ENCODE assay signal across 20 cellular contexts in the genomic region with DNA sequence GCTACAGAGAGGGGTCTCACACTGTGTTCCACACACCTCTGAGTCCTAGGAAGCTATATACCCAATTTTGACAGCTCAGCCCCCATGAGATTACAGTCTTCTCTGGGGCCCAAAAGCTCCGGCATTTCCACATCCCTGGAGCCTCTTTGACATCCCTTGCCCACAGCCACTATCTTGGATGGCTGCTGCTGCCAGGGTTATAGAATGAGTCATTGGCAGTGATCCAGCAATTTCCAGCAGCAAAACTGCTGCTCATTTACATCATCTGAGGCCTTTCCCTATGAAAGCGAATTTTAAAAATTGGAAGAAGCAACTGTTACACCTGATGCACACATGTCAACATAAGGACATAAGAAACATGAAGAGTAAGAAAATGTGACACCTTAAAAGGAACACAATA.
DNase-seq lines count a peak whose midpoint lies in the region; ATAC-seq and TF ChIP-seq lines count a peak whose summit lies in the region.
"Had no signal": no experiment of that assay in that cellular context is flagged by ENCODE, and none has a peak within 500 bp of the region (broad histone marks: within the 10 kb centered on the region; RNA-seq: fewer than 3 reads in every experiment).

No MANE protein-coding gene starts in this region.

- H3K4me1 ChIP-seq in A673 (ENCODE audit: insufficient read depth, low read length, poor library complexity, severe bottlenecking), result no peaks in the 10 kb centered on the region
- no peaks in the 10 kb centered on the region for H3K4me1 ChIP-seq in foreskin keratinocyte
- H3K4me1 ChIP-seq: transverse colon had no signal

- ATAC-seq in foreskin keratinocyte (peak; percentile 82), HG03108 (IDR thresholded peaks at IDR 0.05; ENCODE audit: unreplicated experiment) (no peak), GM19452 (IDR thresholded peaks at IDR 0.05; ENCODE audit: unreplicated experiment) (no peak)
- ATAC-seq: left cardiac atrium; stimulated activated naive B cell treated with anti-CD40 and anti-IgM and Interleukin-4, amounts not matched to agents 10 μg/mL and 1 μg/mL and 100 μg/mL, for 72 hours had no signal

- H3K27me3 ChIP-seq in A673 (replicated peaks; ENCODE audit: insufficient read depth, low read depth, low read length, poor library complexity) (no peaks in the 10 kb centered on the region), foreskin keratinocyte (no peaks in the 10 kb centered on the region)
- H3K27me3 ChIP-seq: transverse colon had no signal

- no peaks in the 10 kb centered on the region for H3K36me3 ChIP-seq in A673 (ENCODE audit: insufficient read depth, low read length, poor library complexity, severe bottlenecking)
- H3K36me3 ChIP-seq: transverse colon had no signal

- DNase-seq in A673 (ENCODE audit: low spot score), result peak; percentile 2
- peak; percentile 9 for DNase-seq in HT-29 (ENCODE audit: low spot score)
- peak; percentile 51 for DNase-seq in astrocyte of the hippocampus (ENCODE audit: low read depth, low spot score)
- peak; percentile 31 to 64 for DNase-seq in foreskin keratinocyte
- no peak for DNase-seq in HUDEP-2 (lab: John Stamatoyannopoulos, UW; ENCODE audit: unreplicated experiment in 76 of 76)
- DNase-seq in DMS 273 treated with DMSO at 0.1 percent for 48 hours (lab: John Stamatoyannopoulos, UW), result no peak
- DNase-seq: activated naive CD4-positive, alpha-beta T cell treated with anti-CD3 and anti-CD28 coated beads, Interleukin-2, amount 10 ng/mL, durations not matched to agents 7 days and 5 days; central memory CD4-positive, alpha-beta T cell; GF-D8; hippocampal formation; KBM-7; left cardiac atrium; NCI-H1436 treated with DMSO at 0.1 percent for 48 hours; NCI-H345; NK-92 treated with Interleukin-12 subunit alpha and Interleukin-12 subunit beta, amount 100 ng/mL, for 24 hours; nucleus accumbens; stimulated activated naive B cell treated with anti-CD40 and anti-IgM and Interleukin-4, amounts not matched to agents 10 μg/mL and 1 μg/mL and 100 μg/mL, for 72 hours; transverse colon had no signal

- H3K4me3 ChIP-seq in A673 (ENCODE audit: low read depth, low read length, poor library complexity, severe bottlenecking), result no peak overlapping the region
- H3K4me3 ChIP-seq: transverse colon had no signal

- BruUV-seq in A673 (replicated peaks; lab: Mats Ljungman, UMichigan), result no TSS peak

- TF ChIP-seq CTCF in A673 (conservative IDR thresholded peaks at IDR 0.05; ENCODE audit: low read depth, low read length) (no peak), foreskin keratinocyte (conservative IDR thresholded peaks at IDR 0.05) (no peak)

- H3K9me3 ChIP-seq in A673 (ENCODE audit: low read depth, low read length, poor library complexity, severe bottlenecking), result no peaks in the 10 kb centered on the region
- H3K9me3 ChIP-seq: transverse colon had no signal

- CTCF ChIA-PET in A673 (lab: Charles Lee), result no interaction called here

- intact Hi-C loops in A673 (cut with micrococcal nuclease; ENCODE audit: unreplicated experiment), result no loop called here

- POLR2A ChIA-PET in A673 (lab: Charles Lee; ENCODE audit: low non-redundant PET), result no interaction called here

- H3K27ac ChIP-seq in A673 (ENCODE audit: low read depth, low read length, poor library complexity, severe bottlenecking), result no peak overlapping the region
- no peak overlapping the region for H3K27ac ChIP-seq in foreskin keratinocyte
- H3K27ac ChIP-seq: transverse colon had no signal

Comparison
In these comparisons a context has a peak if more than half of its experiments do, and no peak if none do; other contexts are left out.
1. DNase-seq: peak in A673 (single experiment), HT-29 (single experiment), astrocyte of the hippocampus (single experiment) and foreskin keratinocyte (2 of 2); none in HUDEP-2 (0 of 76) and DMS 273 treated with DMSO at 0.1 percent for 48 hours (single experiment).